19 cellular contexts compared by ENCODE assay signal in the genomic region with DNA sequence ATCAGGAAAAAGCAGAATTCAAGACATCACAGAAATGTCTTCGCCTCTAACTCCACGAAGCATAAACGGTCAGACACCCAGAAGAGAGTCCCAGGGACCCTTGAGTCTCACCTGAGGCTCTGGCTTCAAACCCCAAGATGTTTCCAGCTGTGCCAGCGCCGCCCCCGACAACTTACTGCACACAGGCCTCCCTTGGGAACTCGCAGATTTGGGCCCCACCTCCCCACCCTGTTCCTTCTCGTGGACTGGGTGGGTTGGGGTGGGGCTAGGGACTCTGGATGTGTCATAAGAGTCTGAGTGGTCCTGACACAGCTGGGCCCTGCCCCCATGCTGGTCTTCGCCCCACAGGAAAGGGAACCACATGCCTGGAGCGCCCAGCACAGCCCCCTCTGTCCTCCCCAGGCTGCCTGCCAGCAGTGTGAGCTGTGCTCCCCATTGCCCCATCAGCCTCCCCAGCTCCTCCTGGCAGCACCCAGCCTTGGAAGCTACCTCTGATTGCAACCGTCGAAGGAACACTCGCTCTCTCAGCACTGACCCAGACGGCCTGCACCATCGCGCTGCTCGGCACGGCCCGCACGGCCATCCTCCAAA.
DNase-seq lines count a peak whose midpoint lies in the region; TF ChIP-seq lines count a peak whose summit lies in the region.
"Had no signal": no experiment of that assay in that cellular context is flagged by ENCODE, and none has a peak within 500 bp of the region (broad histone marks: within the 10 kb centered on the region; RNA-seq: fewer than 3 reads in every experiment).

No MANE protein-coding gene starts in this region.

- no peak overlapping the region for H3K14ac ChIP-seq in neuronal stem cell (ENCODE audit: low read length)

- H3K9me3 Mint-ChIP-seq in MCF 10A (ENCODE audit: unreplicated experiment): no peaks in the 10 kb centered on the region
- H3K9me3 Mint-ChIP-seq in IgD-negative memory B cell: no peaks in the 10 kb centered on the region
- H3K9me3 Mint-ChIP-seq in endothelial cell (ENCODE audit: unreplicated experiment): no peaks in the 10 kb centered on the region
- H3K9me3 Mint-ChIP-seq: CD8-positive, alpha-beta memory T cell had no signal

- no peak overlapping the region for H4K91ac ChIP-seq in neuronal stem cell (ENCODE audit: low read depth, low read length, poor library complexity)

- H3K27me3 ChIP-seq in mammary epithelial cell (ENCODE audit: insufficient read depth, low read length) (no peaks in the 10 kb centered on the region), neuronal stem cell (ENCODE audit: control insufficient read depth in 3 of 3, insufficient read depth in 3 of 3, low read depth in 1 of 3, low read length in 3 of 3) (no peaks in the 10 kb centered on the region), adrenal gland (no peaks in the 10 kb centered on the region), testis (no peaks in the 10 kb centered on the region)

- no peak overlapping the region for H2BK120ac ChIP-seq in neuronal stem cell (ENCODE audit: low read depth, low read length)

- H3K4me3 ChIP-seq in mammary epithelial cell (replicated peaks in 1 of 3; ENCODE audit: insufficient read depth in 1 of 3, low read depth in 2 of 3, low read length in 3 of 3) (no peak overlapping the region), neuronal stem cell (ENCODE audit: low read length in 2 of 2) (no peak overlapping the region), adrenal gland (no peak overlapping the region), testis (no peak overlapping the region)
- H3K4me3 ChIP-seq: GM12878 had no signal

- POLR2A ChIA-PET in MCF 10A (lab: Yijun Ruan, JAX): interaction anchor here (0.8 kb wide), 1 partner anchor 280 kb away, joined by 3 read pairs; no protein-coding TSS in a partner anchor

- H2AFZ ChIP-seq in mammary epithelial cell (ENCODE audit: low read depth, low read length): no peak overlapping the region
- no peak overlapping the region for H2AFZ ChIP-seq in neuronal stem cell (ENCODE audit: low read length)

- H3K27ac Mint-ChIP-seq in MCF 10A (ENCODE audit: low read depth, unreplicated experiment): peak overlapping the region; percentile 85
- peak overlapping the region in 2 of 3 donors; percentile 39 to 41 for H3K27ac Mint-ChIP-seq in IgD-negative memory B cell
- peak overlapping the region; percentile 75 for H3K27ac Mint-ChIP-seq in endothelial cell (ENCODE audit: unreplicated experiment)

- no peak for TF ChIP-seq CTCF in MCF 10A (IDR thresholded peaks at IDR 0.05; ENCODE audit: unreplicated experiment)
- no peak for TF ChIP-seq CTCF in mammary epithelial cell (conservative IDR thresholded peaks at IDR 0.05 in 1 of 2, IDR thresholded peaks at IDR 0.05 in 1 of 2; ENCODE audit: extremely low read depth in 1 of 2, insufficient read depth in 1 of 2, low read depth in 1 of 2, low read length in 2 of 2)
- TF ChIP-seq CTCF in endothelial cell (IDR thresholded peaks at IDR 0.05; ENCODE audit: unreplicated experiment): peak; percentile 8
- TF ChIP-seq CTCF in adrenal gland (IDR thresholded peaks at IDR 0.05): no peak
- no peak for TF ChIP-seq CTCF in testis (IDR thresholded peaks at IDR 0.05)

- H3K36me3 Mint-ChIP-seq in MCF 10A (ENCODE audit: insufficient read depth, unreplicated experiment) (peaks cover 17% of the 10 kb centered on the region), IgD-negative memory B cell (peaks cover 3% of the 10 kb centered on the region), endothelial cell (ENCODE audit: low read depth, unreplicated experiment) (peaks cover 11% of the 10 kb centered on the region)

- intact Hi-C loops in MCF 10A (cut with micrococcal nuclease) (no loop called here), mammary epithelial cell (cut with micrococcal nuclease) (no loop called here), adrenal gland (cut with DNase I) (loop anchor here in 1 of 2 donors (5.0 to 10.0 kb wide), 2 partner anchors 35 to 78 kb away; no protein-coding TSS in a partner anchor), testis (cut with DNase I; ENCODE audit: low total_unique reads) (no loop called here)

- H3K9ac ChIP-seq in mammary epithelial cell (ENCODE audit: insufficient read depth, low read length) (no peak overlapping the region), neuronal stem cell (ENCODE audit: low read depth, low read length, poor library complexity) (no peak overlapping the region)

- no peak overlapping the region for H4K8ac ChIP-seq in neuronal stem cell (ENCODE audit: low read depth, low read length)

- H2AK5ac ChIP-seq in neuronal stem cell (ENCODE audit: low read depth, low read length): no peak overlapping the region

- H3K18ac ChIP-seq in neuronal stem cell (ENCODE audit: low read length): no peak overlapping the region

- H3K9me3 ChIP-seq in mammary epithelial cell (replicated peaks; ENCODE audit: insufficient read depth, low read length) (no peaks in the 10 kb centered on the region), neuronal stem cell (replicated peaks in 1 of 2; ENCODE audit: control insufficient read depth in 2 of 2, insufficient read depth in 1 of 2, low read depth in 1 of 2, low read length in 2 of 2) (no peaks in the 10 kb centered on the region), adrenal gland (replicated peaks in 1 of 3) (no peaks in the 10 kb centered on the region), testis (no peaks in the 10 kb centered on the region)

- H2BK15ac ChIP-seq in neuronal stem cell (ENCODE audit: low read length): no peak overlapping the region

- CTCF ChIA-PET in MCF 10A (lab: Yijun Ruan, JAX): interaction anchor here (0.6 to 1.7 kb wide), 3 partner anchors 52 to 406 kb away, joined by 3 to 4 read pairs (median 4); no protein-coding TSS in a partner anchor
- CTCF ChIA-PET in mammary epithelial cell (lab: Charles Lee; ENCODE audit: low non-redundant PET): no interaction called here

- H2BK5ac ChIP-seq in neuronal stem cell (ENCODE audit: low read length): no peak overlapping the region

- H3K4me1 ChIP-seq in mammary epithelial cell (ENCODE audit: insufficient read depth, low read length): no peaks in the 10 kb centered on the region
- peaks cover 0 to 2% of the 10 kb centered on the region in 2 donors for H3K4me1 ChIP-seq in neuronal stem cell (ENCODE audit: control insufficient read depth in 2 of 2, insufficient read depth in 1 of 2, low read depth in 1 of 2, low read length in 2 of 2)
- H3K4me1 ChIP-seq in adrenal gland (replicated peaks in 1 of 2): peaks cover 0 to 18% of the 10 kb centered on the region in 2 donors
- H3K4me1 ChIP-seq in testis: no peaks in the 10 kb centered on the region

- H3K4ac ChIP-seq in neuronal stem cell (ENCODE audit: low read length): no peak overlapping the region

- TF ChIP-seq POLR2A in adrenal gland (IDR thresholded peaks at IDR 0.05): no peak
- no peak for TF ChIP-seq POLR2A in testis (IDR thresholded peaks at IDR 0.05)

- in situ Hi-C loops in mammary epithelial cell (cut with MboI; ENCODE audit: low sequenced_read_pairs in 2 of 2): no loop called here

- BruUV-seq in MCF 10A (replicated peaks; lab: Mats Ljungman, UMichigan) (no TSS peak), mammary epithelial cell (replicated peaks; lab: Mats Ljungman, UMichigan) (no TSS peak)

- peaks cover 17% of the 10 kb centered on the region for H3K4me1 Mint-ChIP-seq in MCF 10A (ENCODE audit: insufficient read depth, unreplicated experiment)
- H3K4me1 Mint-ChIP-seq in IgD-negative memory B cell: peaks cover 2 to 9% (median 7%) of the 10 kb centered on the region in 3 donors
- H3K4me1 Mint-ChIP-seq in endothelial cell (ENCODE audit: unreplicated experiment): peaks cover 37% of the 10 kb centered on the region

- H3K4me2 ChIP-seq in mammary epithelial cell (ENCODE audit: insufficient read depth, low read depth, low read length) (no peak overlapping the region), neuronal stem cell (ENCODE audit: insufficient read depth, low read length, poor library complexity, severe bottlenecking) (no peak overlapping the region)

- peaks cover 10% of the 10 kb centered on the region for H3K79me2 ChIP-seq in mammary epithelial cell (ENCODE audit: insufficient read depth, low read length)

- H3K4me3 Mint-ChIP-seq in MCF 10A (ENCODE audit: unreplicated experiment): no peak overlapping the region
- H3K4me3 Mint-ChIP-seq in IgD-negative memory B cell: no peak overlapping the region
- no peak overlapping the region for H3K4me3 Mint-ChIP-seq in endothelial cell (ENCODE audit: unreplicated experiment)
- H3K4me3 Mint-ChIP-seq: CD8-positive, alpha-beta memory T cell had no signal

- peak overlapping the region; percentile 57 for H3K23ac ChIP-seq in neuronal stem cell (ENCODE audit: low read depth, low read length, poor library complexity)

- DNase-seq in MCF 10A (ENCODE audit: unreplicated experiment) (no peak), mammary epithelial cell (no peak), endothelial cell (ENCODE audit: low spot score) (no peak), neuronal stem cell (ENCODE audit: low spot score) (no peak), adrenal gland (no peak), testis (no peak)
- no peak for DNase-seq in stimulated activated CD4-positive, alpha-beta T cell treated with anti-CD3 and anti-CD28 coated beads, Interleukin-4, amount 100 ng/mL, for 1 hour
- DNase-seq: CD8-positive, alpha-beta memory T cell; DMS79 treated with DMSO at 0.1 percent for 48 hours; HCEC 1CT; KBM-7; NCI-H1048; NCI-H146; NCI-H2081 treated with DMSO at 0.1 percent for 48 hours; NCI-H510A; NCI-H82; SHP77 had no signal

- H3K27me3 Mint-ChIP-seq in MCF 10A (ENCODE audit: insufficient read depth, unreplicated experiment): no peaks in the 10 kb centered on the region
- no peaks in the 10 kb centered on the region for H3K27me3 Mint-ChIP-seq in IgD-negative memory B cell
- H3K27me3 Mint-ChIP-seq in endothelial cell (ENCODE audit: unreplicated experiment): peaks cover 19% of the 10 kb centered on the region
- H3K27me3 Mint-ChIP-seq: CD8-positive, alpha-beta memory T cell had no signal

- H3K36me3 ChIP-seq in mammary epithelial cell (ENCODE audit: insufficient read depth, low read length): no peaks in the 10 kb centered on the region
- H3K36me3 ChIP-seq in neuronal stem cell (replicated peaks in 1 of 2; ENCODE audit: control insufficient read depth in 2 of 2, insufficient read depth in 2 of 2, low read length in 2 of 2): peaks cover 0 to 1% of the 10 kb centered on the region in 2 donors
- H3K36me3 ChIP-seq in adrenal gland (replicated peaks in 1 of 2): no peaks in the 10 kb centered on the region
- H3K36me3 ChIP-seq in testis (ENCODE audit: low read depth, missing control alignments): no peaks in the 10 kb centered on the region

- H2BK12ac ChIP-seq in neuronal stem cell (ENCODE audit: low read length): no peak overlapping the region

- H3K27ac ChIP-seq in mammary epithelial cell (ENCODE audit: insufficient read depth, low read depth, low read length) (no peak overlapping the region), neuronal stem cell (replicated peaks; ENCODE audit: low read length) (no peak overlapping the region), adrenal gland (no peak overlapping the region), testis (no peak overlapping the region)

- H4K20me1 ChIP-seq in mammary epithelial cell (ENCODE audit: insufficient read depth, low read length): no peaks in the 10 kb centered on the region

- H3K79me1 ChIP-seq in neuronal stem cell (ENCODE audit: low read depth, low read length): peaks cover 11% of the 10 kb centered on the region

- dilution Hi-C loops in mammary epithelial cell (cut with HindIII; ENCODE audit: low sequenced_read_pairs): no loop called here

- WGBS in mammary epithelial cell (ENCODE audit: low coverage, missing lambda C conversion rate): 98% methylated on average over 16 of the region's 20 CpGs
- WGBS in neuronal stem cell (ENCODE audit: extremely low coverage in 2 of 2, insufficient read length in 2 of 2, insufficient replicate concordance in 1 of 2), 2 donors: no CpG with 5 or more reads among the region's 20 CpGs
- 90 to 99% (median 94%) methylated on average over 13 to 20 of the region's 20 CpGs for WGBS in adrenal gland, 4 donors
- WGBS in testis, 2 donors: 90 to 91% methylated on average over 17 to 20 of the region's 20 CpGs
